ENCODE assay signal across 1 cellular context in genomic region chr7:54831644-54832095, GRCh38.
TF ChIP-seq lines count a peak whose summit lies in the region.

No MANE protein-coding gene starts in this region.

TF ChIP-seq in WTC11, 78 proteins besides CTCF, POLR2A, EP300 and RAD21 (continued from another document):
- TF ChIP-seq ZNF396 (CRISPR knock-in tag; IDR thresholded peaks at IDR 0.05; ENCODE audit: borderline replicate concordance) = no peak
- no peak for TF ChIP-seq NR1H2 (CRISPR knock-in tag; IDR thresholded peaks at IDR 0.05)
- no peak for TF ChIP-seq ZBTB21 (CRISPR knock-in tag; IDR thresholded peaks at IDR 0.05; ENCODE audit: borderline replicate concordance)
